ENCODE assay signal across 11 cellular contexts in genomic region chr7:130008941-130009847, GRCh38. TPM values are rescaled to one million over a fixed set of nuclear protein-coding genes. Genes with fewer than 3 reads are reported as not detected.
DNase-seq lines count a peak whose midpoint lies in the region; ATAC-seq and TF ChIP-seq lines count a peak whose summit lies in the region.
"Had no signal": no experiment of that assay in that cellular context is flagged by ENCODE, and none has a peak within 500 bp of the region (broad histone marks: within the 10 kb centered on the region; RNA-seq: fewer than 3 reads in every experiment).

No MANE protein-coding gene starts in this region.

- DNase-seq in DMS153 (lab: John Stamatoyannopoulos, UW) (peak; percentile 66), DMS153 treated with DMSO at 0.1 percent for 48 hours (lab: John Stamatoyannopoulos, UW; ENCODE audit: unreplicated experiment) (no peak), RPMI8226 (peak; percentile 76), foreskin keratinocyte (peak; percentile 94 to 97), stromal cell of bone marrow (ENCODE audit: low read depth) (peak; percentile 29), DMS114 treated with DMSO at 0.1 percent for 48 hours (lab: John Stamatoyannopoulos, UW; ENCODE audit: unreplicated experiment) (no peak)
- DNase-seq in effector CD8-positive, alpha-beta T cell (lab: John Stamatoyannopoulos, UW), result no peak
- DNase-seq: activated naive CD4-positive, alpha-beta T cell treated with anti-CD3 and anti-CD28 coated beads, Interleukin-2, amount 10 ng/mL, durations not matched to agents 7 days and 5 days; NCI-H446; stimulated activated naive CD4-positive, alpha-beta T cell treated with Interleukin-2 at 50 U/mL for 16 hours had no signal

- H3K27ac ChIP-seq in foreskin keratinocyte, result peak overlapping the region; percentile 72

- H3K27me3 ChIP-seq in foreskin keratinocyte, result no peaks in the 10 kb centered on the region

- ATAC-seq in foreskin keratinocyte (peak; percentile 65), GM21825 (IDR thresholded peaks at IDR 0.05; ENCODE audit: unreplicated experiment) (no peak)

- no peak for TF ChIP-seq CTCF in foreskin keratinocyte (conservative IDR thresholded peaks at IDR 0.05)

- peaks cover 21% of the 10 kb centered on the region for H3K4me1 ChIP-seq in foreskin keratinocyte

RNA-seq across cellular contexts. Expression of gene ZC3HC1, which starts 42.0 kb away (rescaled TPM):
- 19.6 and 20.5 TPM in 2 replicates for total RNA-seq in foreskin keratinocyte
- 19.4 and 21.8 TPM in 2 replicates for polyA plus RNA-seq in foreskin keratinocyte

RNA-seq across cellular contexts. Expression of gene UBE2H, which starts 56.4 kb away (rescaled TPM):
- 50.2 and 55.0 TPM in 2 replicates for total RNA-seq in foreskin keratinocyte
- 27.3 and 27.5 TPM in 2 replicates for polyA plus RNA-seq in foreskin keratinocyte

Comparison
In these comparisons a context has a peak if more than half of its experiments do, and no peak if none do; other contexts are left out.
1. DNase-seq: peak in DMS153 (single experiment), RPMI8226 (single experiment), foreskin keratinocyte (2 of 2) and stromal cell of bone marrow (single experiment); none in DMS153 treated with DMSO at 0.1 percent for 48 hours (single experiment), DMS114 treated with DMSO at 0.1 percent for 48 hours (single experiment) and effector CD8-positive, alpha-beta T cell (single experiment).